Comparison of ENCODE assay signal across 1 cellular context in genomic region chr22:46652081-46652929, GRCh38.
TF ChIP-seq lines count a peak whose summit lies in the region.

No MANE protein-coding gene starts in this region.

TF ChIP-seq in HepG2, 621 proteins besides CTCF, POLR2A, EP300 and RAD21 (continued from another document and continues in another):
- TF ChIP-seq ZNF572 (CRISPR knock-in tag; IDR thresholded peaks at IDR 0.05), result 0 out of 2 replicates have a peak, but pooled peaks have one; percentile 3
- TF ChIP-seq PPARG (CRISPR knock-in tag; conservative IDR thresholded peaks at IDR 0.05), result peak; percentile 84
- peak; percentile 29; the same call in 1 of the 2 replicates for TF ChIP-seq ZFX (CRISPR knock-in tag; IDR thresholded peaks at IDR 0.05; ENCODE audit: low read depth)
- no peak for TF ChIP-seq KMT2B (CRISPR knock-in tag; IDR thresholded peaks at IDR 0.05)
- 0 out of 2 replicates have a peak, but pooled peaks have one; percentile 11 for TF ChIP-seq MNT (IDR thresholded peaks at IDR 0.05)
- no peak for TF ChIP-seq AKAP8 (CRISPR knock-in tag; IDR thresholded peaks at IDR 0.05)
- peak; percentile 85; the same call in 1 of the 2 replicates for TF ChIP-seq CHD4 (IDR thresholded peaks at IDR 0.05; ENCODE audit: borderline replicate concordance, low read length)
- TF ChIP-seq MTA1 (CRISPR knock-in tag; IDR thresholded peaks at IDR 0.05; ENCODE audit: borderline replicate concordance), result peak; percentile 85
- TF ChIP-seq EHMT2 (IDR thresholded peaks at IDR 0.05; ENCODE audit: borderline replicate concordance, low read depth, low read length), result peak; percentile 19; the same call in 1 of the 2 replicates
- peak; percentile 71; the same call in 1 of the 2 replicates for TF ChIP-seq ZMYM2 (CRISPR knock-in tag; IDR thresholded peaks at IDR 0.05)
- TF ChIP-seq SMAD3 (CRISPR knock-in tag; IDR thresholded peaks at IDR 0.05), result peak; percentile 47; the same call in 1 of the 2 replicates
- TF ChIP-seq SRSF9 (IDR thresholded peaks at IDR 0.05; ENCODE audit: borderline replicate concordance, insufficient read depth, low read depth, low read length, poor library complexity, severe bottlenecking), result no peak
- TF ChIP-seq FOXP1 (IDR thresholded peaks at IDR 0.05), result no peak
- TF ChIP-seq FOXP1 (CRISPR knock-in tag; IDR thresholded peaks at IDR 0.05), result peak; percentile 76
- peak; percentile 76 for TF ChIP-seq CREM (IDR thresholded peaks at IDR 0.05)
- TF ChIP-seq CREM (CRISPR knock-in tag; IDR thresholded peaks at IDR 0.05), result no peak
- peak; percentile 45; the same call in 1 of the 2 replicates for TF ChIP-seq HNF1B (CRISPR knock-in tag; IDR thresholded peaks at IDR 0.05)
- peak; percentile 56; the same call in 1 of the 2 replicates for TF ChIP-seq ZNF691 (CRISPR knock-in tag; IDR thresholded peaks at IDR 0.05; ENCODE audit: borderline replicate concordance, low read depth)
- TF ChIP-seq HNF4A (CRISPR knock-in tag; IDR thresholded peaks at IDR 0.05), result peak; percentile 92
- 0 out of 2 replicates have a peak, but pooled peaks have one; percentile 19 for TF ChIP-seq JUNB (CRISPR knock-in tag; IDR thresholded peaks at IDR 0.05; ENCODE audit: borderline replicate concordance)
- peak; percentile 29; the same call in 1 of the 2 replicates for TF ChIP-seq KDM2A (CRISPR knock-in tag; IDR thresholded peaks at IDR 0.05; ENCODE audit: borderline replicate concordance, low read depth)
- 0 out of 2 replicates have a peak, but pooled peaks have one; percentile 15 for TF ChIP-seq ZNF644 (CRISPR knock-in tag; IDR thresholded peaks at IDR 0.05; ENCODE audit: low read depth)
- TF ChIP-seq, protein P1, sequence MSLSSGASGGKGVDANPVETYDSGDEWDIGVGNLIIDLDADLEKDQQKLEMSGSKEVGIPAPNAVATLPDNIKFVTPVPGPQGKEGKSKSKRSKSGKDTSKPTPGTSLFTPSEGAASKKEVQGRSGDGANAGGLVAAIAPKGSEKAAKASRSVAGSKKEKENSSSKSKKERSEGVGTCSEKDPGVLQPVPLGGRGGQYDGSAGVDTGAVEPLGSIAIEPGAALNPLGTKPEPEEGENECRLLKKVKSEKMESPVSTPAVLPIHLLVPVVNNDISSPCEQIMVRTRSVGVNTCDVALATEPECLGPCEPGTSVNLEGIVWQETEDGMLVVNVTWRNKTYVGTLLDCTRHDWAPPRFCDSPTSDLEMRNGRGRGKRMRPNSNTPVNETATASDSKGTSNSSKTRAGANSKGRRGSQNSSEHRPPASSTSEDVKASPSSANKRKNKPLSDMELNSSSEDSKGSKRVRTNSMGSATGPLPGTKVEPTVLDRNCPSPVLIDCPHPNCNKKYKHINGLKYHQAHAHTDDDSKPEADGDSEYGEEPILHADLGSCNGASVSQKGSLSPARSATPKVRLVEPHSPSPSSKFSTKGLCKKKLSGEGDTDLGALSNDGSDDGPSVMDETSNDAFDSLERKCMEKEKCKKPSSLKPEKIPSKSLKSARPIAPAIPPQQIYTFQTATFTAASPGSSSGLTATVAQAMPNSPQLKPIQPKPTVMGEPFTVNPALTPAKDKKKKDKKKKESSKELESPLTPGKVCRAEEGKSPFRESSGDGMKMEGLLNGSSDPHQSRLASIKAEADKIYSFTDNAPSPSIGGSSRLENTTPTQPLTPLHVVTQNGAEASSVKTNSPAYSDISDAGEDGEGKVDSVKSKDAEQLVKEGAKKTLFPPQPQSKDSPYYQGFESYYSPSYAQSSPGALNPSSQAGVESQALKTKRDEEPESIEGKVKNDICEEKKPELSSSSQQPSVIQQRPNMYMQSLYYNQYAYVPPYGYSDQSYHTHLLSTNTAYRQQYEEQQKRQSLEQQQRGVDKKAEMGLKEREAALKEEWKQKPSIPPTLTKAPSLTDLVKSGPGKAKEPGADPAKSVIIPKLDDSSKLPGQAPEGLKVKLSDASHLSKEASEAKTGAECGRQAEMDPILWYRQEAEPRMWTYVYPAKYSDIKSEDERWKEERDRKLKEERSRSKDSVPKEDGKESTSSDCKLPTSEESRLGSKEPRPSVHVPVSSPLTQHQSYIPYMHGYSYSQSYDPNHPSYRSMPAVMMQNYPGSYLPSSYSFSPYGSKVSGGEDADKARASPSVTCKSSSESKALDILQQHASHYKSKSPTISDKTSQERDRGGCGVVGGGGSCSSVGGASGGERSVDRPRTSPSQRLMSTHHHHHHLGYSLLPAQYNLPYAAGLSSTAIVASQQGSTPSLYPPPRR (CRISPR knock-in tag; IDR thresholded peaks at IDR 0.05; ENCODE audit: borderline replicate concordance), result peak; percentile 61; the same call in 1 of the 2 replicates
- 0 out of 2 replicates have a peak, but pooled peaks have one; percentile 65 for TF ChIP-seq ZBTB38 (CRISPR knock-in tag; IDR thresholded peaks at IDR 0.05)
- TF ChIP-seq, protein P2, sequence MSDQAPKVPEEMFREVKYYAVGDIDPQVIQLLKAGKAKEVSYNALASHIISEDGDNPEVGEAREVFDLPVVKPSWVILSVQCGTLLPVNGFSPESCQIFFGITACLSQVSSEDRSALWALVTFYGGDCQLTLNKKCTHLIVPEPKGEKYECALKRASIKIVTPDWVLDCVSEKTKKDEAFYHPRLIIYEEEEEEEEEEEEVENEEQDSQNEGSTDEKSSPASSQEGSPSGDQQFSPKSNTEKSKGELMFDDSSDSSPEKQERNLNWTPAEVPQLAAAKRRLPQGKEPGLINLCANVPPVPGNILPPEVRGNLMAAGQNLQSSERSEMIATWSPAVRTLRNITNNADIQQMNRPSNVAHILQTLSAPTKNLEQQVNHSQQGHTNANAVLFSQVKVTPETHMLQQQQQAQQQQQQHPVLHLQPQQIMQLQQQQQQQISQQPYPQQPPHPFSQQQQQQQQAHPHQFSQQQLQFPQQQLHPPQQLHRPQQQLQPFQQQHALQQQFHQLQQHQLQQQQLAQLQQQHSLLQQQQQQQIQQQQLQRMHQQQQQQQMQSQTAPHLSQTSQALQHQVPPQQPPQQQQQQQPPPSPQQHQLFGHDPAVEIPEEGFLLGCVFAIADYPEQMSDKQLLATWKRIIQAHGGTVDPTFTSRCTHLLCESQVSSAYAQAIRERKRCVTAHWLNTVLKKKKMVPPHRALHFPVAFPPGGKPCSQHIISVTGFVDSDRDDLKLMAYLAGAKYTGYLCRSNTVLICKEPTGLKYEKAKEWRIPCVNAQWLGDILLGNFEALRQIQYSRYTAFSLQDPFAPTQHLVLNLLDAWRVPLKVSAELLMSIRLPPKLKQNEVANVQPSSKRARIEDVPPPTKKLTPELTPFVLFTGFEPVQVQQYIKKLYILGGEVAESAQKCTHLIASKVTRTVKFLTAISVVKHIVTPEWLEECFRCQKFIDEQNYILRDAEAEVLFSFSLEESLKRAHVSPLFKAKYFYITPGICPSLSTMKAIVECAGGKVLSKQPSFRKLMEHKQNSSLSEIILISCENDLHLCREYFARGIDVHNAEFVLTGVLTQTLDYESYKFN (CRISPR knock-in tag; conservative IDR thresholded peaks at IDR 0.05), result peak; percentile 93
- peak; percentile 53 for TF ChIP-seq XRCC5 (optimal IDR thresholded peaks at IDR 0.05; ENCODE audit: low read length)
- peak; percentile 87 for TF ChIP-seq SKIL (CRISPR knock-in tag; IDR thresholded peaks at IDR 0.05; ENCODE audit: borderline replicate concordance)
- TF ChIP-seq ZNF770 (CRISPR knock-in tag; IDR thresholded peaks at IDR 0.05), result peak; percentile 97
- TF ChIP-seq ZNF333 (CRISPR knock-in tag; IDR thresholded peaks at IDR 0.05; ENCODE audit: borderline replicate concordance), result no peak
- TF ChIP-seq CHD2 (IDR thresholded peaks at IDR 0.05; ENCODE audit: low read depth, low read length), result no peak
- TF ChIP-seq AGO1 (IDR thresholded peaks at IDR 0.05; ENCODE audit: low read depth, low read length, poor library complexity, severe bottlenecking), result peak; percentile 45
- peak; percentile 49 for TF ChIP-seq ZFY (CRISPR knock-in tag; IDR thresholded peaks at IDR 0.05)
- peak; percentile 34; the same call in 1 of the 2 replicates for TF ChIP-seq ZNF33B (CRISPR knock-in tag; IDR thresholded peaks at IDR 0.05)
- TF ChIP-seq BRCA1 (CRISPR knock-in tag; IDR thresholded peaks at IDR 0.05), result peak; percentile 52; the same call in 1 of the 2 replicates
- TF ChIP-seq ZBTB20 (CRISPR knock-in tag; IDR thresholded peaks at IDR 0.05; ENCODE audit: borderline replicate concordance, low read depth), result peak; percentile 17; the same call in 1 of the 2 replicates
- no peak for TF ChIP-seq HNF1A (IDR thresholded peaks at IDR 0.05; ENCODE audit: low read depth)
- TF ChIP-seq HNF1A (CRISPR knock-in tag; IDR thresholded peaks at IDR 0.05; ENCODE audit: borderline replicate concordance), result peak; percentile 48; the same call in 1 of the 2 replicates
- peak; percentile 23 for TF ChIP-seq SRSF1 (optimal IDR thresholded peaks at IDR 0.05; ENCODE audit: low read depth, low read length)
